8 cellular contexts compared by ENCODE assay signal in genomic region chr14:77498984-77499527, GRCh38. TPM values are rescaled to one million over a fixed set of nuclear protein-coding genes. Genes with fewer than 3 reads are reported as not detected.
DNase-seq lines count a peak whose midpoint lies in the region; ATAC-seq, FAIRE-seq and TF ChIP-seq lines count a peak whose summit lies in the region.

No MANE protein-coding gene starts in this region.

- H3K79me2 ChIP-seq in PC-3 (ENCODE audit: low read length): no peaks in the 10 kb centered on the region

- H3K27ac ChIP-seq in PC-3 (ENCODE audit: low read length) (no peak overlapping the region), pancreas (no peak overlapping the region)

- H3K27me3 ChIP-seq in H7 (ENCODE audit: control insufficient read depth, insufficient read depth, low read length): peaks cover 41% of the 10 kb centered on the region
- H3K27me3 ChIP-seq in PC-3 (ENCODE audit: low read length): peaks cover 15% of the 10 kb centered on the region
- no peaks in the 10 kb centered on the region for H3K27me3 ChIP-seq in pancreas

- no peak overlapping the region for H3K9ac ChIP-seq in PC-3 (ENCODE audit: low read length)

- intact Hi-C loops in PC-3 (cut with micrococcal nuclease) (no loop called here), pancreas (cut with DNase I) (no loop called here)

- H3K9me3 ChIP-seq in PC-3 (ENCODE audit: low read length) (no peaks in the 10 kb centered on the region), pancreas (no peaks in the 10 kb centered on the region)

- H3K4me1 ChIP-seq in PC-3 (ENCODE audit: insufficient read depth, low read length) (peaks cover 6% of the 10 kb centered on the region), pancreas (no peaks in the 10 kb centered on the region)

- H3K9me2 ChIP-seq in PC-3 (replicated peaks; ENCODE audit: low read length): no peaks in the 10 kb centered on the region

- peak overlapping the region; percentile 93 for H2AFZ ChIP-seq in PC-3 (ENCODE audit: low read length)

- no peak for TF ChIP-seq CTCF in PC-3 (conservative IDR thresholded peaks at IDR 0.05; ENCODE audit: low read depth, low read length)
- no peak for TF ChIP-seq CTCF in epithelial cell of proximal tubule (conservative IDR thresholded peaks at IDR 0.05; ENCODE audit: low read depth, low read length)
- no peak for TF ChIP-seq CTCF in pancreas (IDR thresholded peaks at IDR 0.05)

- POLR2A ChIA-PET in PC-3 (lab: Charles Lee; ENCODE audit: unreplicated experiment): no interaction called here

- CTCF ChIA-PET in PC-3 (lab: Charles Lee): no interaction called here

- WGBS in pancreas, 2 donors: 2 to 5% methylated on average over 29 to 53 of the region's 53 CpGs

- H3F3A ChIP-seq in PC-3 (ENCODE audit: low read length, unreplicated experiment): no peaks in the 10 kb centered on the region

- no TSS peak for BruUV-seq in PC-3 (replicated peaks; lab: Mats Ljungman, UMichigan)

- no peaks in the 10 kb centered on the region for H3K36me3 ChIP-seq in H7 (replicated peaks; ENCODE audit: control insufficient read depth, insufficient read depth, low read length)
- H3K36me3 ChIP-seq in PC-3 (ENCODE audit: low read depth, low read length): no peaks in the 10 kb centered on the region
- no peaks in the 10 kb centered on the region for H3K36me3 ChIP-seq in pancreas

- no peaks in the 10 kb centered on the region for H4K20me1 ChIP-seq in PC-3 (ENCODE audit: low read length)

- DNase-seq in NCI-H2227 (lab: John Stamatoyannopoulos, UW; ENCODE audit: unreplicated experiment) (peak; percentile 47), NCI-H2227 treated with DMSO at 0.1 percent for 48 hours (lab: John Stamatoyannopoulos, UW) (no peak), H7 (peak; percentile 81), PC-3 (no peak), epithelial cell of proximal tubule (ENCODE audit: low read depth) (no peak), pancreas (no peak), kidney glomerular epithelial cell (lab: John Stamatoyannopoulos, UW) (no peak), foreskin melanocyte (no peak)

- peak overlapping the region; percentile 86 for H3K4me2 ChIP-seq in PC-3 (ENCODE audit: low read length)

- peak; percentile 19 for ATAC-seq in PC-3
- ATAC-seq in pancreas: peak; percentile 17 to 44 (median 24)

- peak overlapping the region; percentile 63 for H3K4me3 ChIP-seq in H7 (ENCODE audit: insufficient read depth, low read depth, low read length)
- H3K4me3 ChIP-seq in PC-3 (ENCODE audit: low read length): peak overlapping the region; percentile 66
- peak overlapping the region; percentile 51 for H3K4me3 ChIP-seq in epithelial cell of proximal tubule (ENCODE audit: low read depth, low read length)
- H3K4me3 ChIP-seq in pancreas: peak overlapping the region; percentile 33 to 65 (median 39)

- no peak for FAIRE-seq in pancreas (lab: Jason Lieb, UNC)

RNA-seq across cellular contexts. Expression of gene ISM2, which starts 0.4 kb away (rescaled TPM):
- total RNA-seq in H7 (2014; rRNA removed; shearing (Covaris generic)): 1.1 and 2.1 TPM in 2 replicates
- total RNA-seq in PC-3 (2014; rRNA removed) (0.95 TPM in 1 of 2 replicates, not detected in the other), epithelial cell of proximal tubule (0.75 TPM in 1 of 2 replicates, not detected in the other), pancreas (not detected)
- polyA plus RNA-seq in pancreas: not detected

RNA-seq across cellular contexts. Expression of gene AHSA1, which starts 41.2 kb away (rescaled TPM):
- 140 and 149 TPM in 2 replicates for total RNA-seq in H7 (2014; rRNA removed; shearing (Covaris generic))
- total RNA-seq in PC-3 (2014; rRNA removed): 215 and 217 TPM in 2 replicates
- 122 and 211 TPM in 2 replicates for total RNA-seq in epithelial cell of proximal tubule
- 10 to 100 TPM; 23.2 to 64.3 (median 33.0) TPM for total RNA-seq in pancreas
- 10 to 100 TPM; 36.0 to 43.9 TPM for polyA plus RNA-seq in pancreas

RNA-seq across cellular contexts. Expression of gene VIPAS39, which starts 41.7 kb away (rescaled TPM):
- 25.4 and 30.5 TPM in 2 replicates for total RNA-seq in H7 (2014; rRNA removed; shearing (Covaris generic))
- total RNA-seq in PC-3 (2014; rRNA removed) (20.1 and 20.2 TPM in 2 replicates), epithelial cell of proximal tubule (13.2 and 17.8 TPM in 2 replicates), pancreas (10 to 100 TPM in 1 of 6 donors, 1 to 10 TPM in 5; 6.1 to 12.5 (median 7.7) TPM)
- 1 to 10 TPM; 6.5 to 8.3 TPM for polyA plus RNA-seq in pancreas

Comparison
In these comparisons a context has a peak if more than half of its experiments do, and no peak if none do; other contexts are left out.
1. DNase-seq: peak in NCI-H2227 (single experiment) and H7 (single experiment); none in NCI-H2227 treated with DMSO at 0.1 percent for 48 hours (single experiment), PC-3 (single experiment), epithelial cell of proximal tubule (single experiment), pancreas (0 of 6), kidney glomerular epithelial cell (single experiment) and foreskin melanocyte (single experiment).
2. Peak in every context shown above with its lines, with median percentiles within 50 percentile points of each other: H3K4me3 ChIP-seq.